In the genomic region with DNA sequence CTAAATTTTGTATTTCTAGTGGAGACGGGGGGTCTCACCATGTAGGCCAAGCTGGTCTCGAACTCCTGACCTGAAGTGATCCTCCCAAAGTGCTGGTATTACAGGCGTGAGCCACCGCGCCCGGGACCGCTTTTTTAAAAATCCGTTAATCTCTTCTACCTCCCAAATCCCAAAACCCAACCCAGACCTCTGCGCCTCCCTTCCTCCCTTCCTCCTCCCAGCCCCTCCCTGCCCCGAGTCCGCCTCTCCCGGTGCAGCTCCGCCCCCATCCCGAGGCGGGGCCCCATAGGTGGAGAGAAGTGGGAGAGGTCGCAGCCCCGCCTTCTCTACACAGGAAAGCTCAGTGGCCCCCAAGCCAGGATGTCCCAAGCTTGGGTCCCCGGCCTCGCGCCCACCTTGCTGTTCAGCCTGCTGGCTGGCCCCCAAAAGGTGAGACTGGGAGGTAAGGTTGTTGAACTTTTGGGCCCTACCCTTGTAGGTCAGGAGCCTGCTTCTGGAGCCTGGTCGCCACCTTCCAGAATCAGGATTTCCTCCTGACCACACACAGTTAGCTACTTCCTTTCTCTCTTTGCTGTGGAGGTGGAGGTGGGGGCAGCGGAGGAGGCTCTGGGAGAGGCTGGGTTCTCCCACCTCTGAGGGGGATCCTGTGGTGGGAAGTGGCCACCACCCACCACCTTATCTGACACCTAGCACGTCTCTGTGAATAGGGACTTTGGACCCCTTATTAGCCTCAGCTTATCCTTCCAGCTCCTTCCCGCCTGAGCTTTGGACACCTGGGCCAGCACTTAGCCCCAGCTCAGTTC, we compare ENCODE assay signal across 2 cellular contexts.
TF ChIP-seq lines count a peak whose summit lies in the region.

A gene (plus strand): TSS at position 325 of the 803 bp plus-strand sequence. CDS start 36 bp downstream, at position 361.

TF ChIP-seq in SK-N-SH, 30 proteins besides CTCF, POLR2A, EP300 and RAD21 (continued from another document):
- TF ChIP-seq, protein P1, sequence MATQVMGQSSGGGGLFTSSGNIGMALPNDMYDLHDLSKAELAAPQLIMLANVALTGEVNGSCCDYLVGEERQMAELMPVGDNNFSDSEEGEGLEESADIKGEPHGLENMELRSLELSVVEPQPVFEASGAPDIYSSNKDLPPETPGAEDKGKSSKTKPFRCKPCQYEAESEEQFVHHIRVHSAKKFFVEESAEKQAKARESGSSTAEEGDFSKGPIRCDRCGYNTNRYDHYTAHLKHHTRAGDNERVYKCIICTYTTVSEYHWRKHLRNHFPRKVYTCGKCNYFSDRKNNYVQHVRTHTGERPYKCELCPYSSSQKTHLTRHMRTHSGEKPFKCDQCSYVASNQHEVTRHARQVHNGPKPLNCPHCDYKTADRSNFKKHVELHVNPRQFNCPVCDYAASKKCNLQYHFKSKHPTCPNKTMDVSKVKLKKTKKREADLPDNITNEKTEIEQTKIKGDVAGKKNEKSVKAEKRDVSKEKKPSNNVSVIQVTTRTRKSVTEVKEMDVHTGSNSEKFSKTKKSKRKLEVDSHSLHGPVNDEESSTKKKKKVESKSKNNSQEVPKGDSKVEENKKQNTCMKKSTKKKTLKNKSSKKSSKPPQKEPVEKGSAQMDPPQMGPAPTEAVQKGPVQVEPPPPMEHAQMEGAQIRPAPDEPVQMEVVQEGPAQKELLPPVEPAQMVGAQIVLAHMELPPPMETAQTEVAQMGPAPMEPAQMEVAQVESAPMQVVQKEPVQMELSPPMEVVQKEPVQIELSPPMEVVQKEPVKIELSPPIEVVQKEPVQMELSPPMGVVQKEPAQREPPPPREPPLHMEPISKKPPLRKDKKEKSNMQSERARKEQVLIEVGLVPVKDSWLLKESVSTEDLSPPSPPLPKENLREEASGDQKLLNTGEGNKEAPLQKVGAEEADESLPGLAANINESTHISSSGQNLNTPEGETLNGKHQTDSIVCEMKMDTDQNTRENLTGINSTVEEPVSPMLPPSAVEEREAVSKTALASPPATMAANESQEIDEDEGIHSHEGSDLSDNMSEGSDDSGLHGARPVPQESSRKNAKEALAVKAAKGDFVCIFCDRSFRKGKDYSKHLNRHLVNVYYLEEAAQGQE (IDR thresholded peaks at IDR 0.05; ENCODE audit: low read depth, low read length), result no peak
- no peak for TF ChIP-seq JUND (IDR thresholded peaks at IDR 0.05)
- no peak for TF ChIP-seq GATA2 (CRISPR knock-in tag; IDR thresholded peaks at IDR 0.05)
- TF ChIP-seq, protein P2, sequence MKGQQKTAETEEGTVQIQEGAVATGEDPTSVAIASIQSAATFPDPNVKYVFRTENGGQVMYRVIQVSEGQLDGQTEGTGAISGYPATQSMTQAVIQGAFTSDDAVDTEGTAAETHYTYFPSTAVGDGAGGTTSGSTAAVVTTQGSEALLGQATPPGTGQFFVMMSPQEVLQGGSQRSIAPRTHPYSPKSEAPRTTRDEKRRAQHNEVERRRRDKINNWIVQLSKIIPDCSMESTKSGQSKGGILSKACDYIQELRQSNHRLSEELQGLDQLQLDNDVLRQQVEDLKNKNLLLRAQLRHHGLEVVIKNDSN (IDR thresholded peaks at IDR 0.05; ENCODE audit: borderline replicate concordance, low read depth), result no peak
- TF ChIP-seq MEF2A (IDR thresholded peaks at IDR 0.05; ENCODE audit: borderline replicate concordance, low read depth), result no peak
- TF ChIP-seq EZH2phosphoT487 (IDR thresholded peaks at IDR 0.05; ENCODE audit: borderline replicate concordance, low read depth), result no peak
- TF ChIP-seq, protein P3, sequence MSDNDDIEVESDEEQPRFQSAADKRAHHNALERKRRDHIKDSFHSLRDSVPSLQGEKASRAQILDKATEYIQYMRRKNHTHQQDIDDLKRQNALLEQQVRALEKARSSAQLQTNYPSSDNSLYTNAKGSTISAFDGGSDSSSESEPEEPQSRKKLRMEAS (IDR thresholded peaks at IDR 0.05; ENCODE audit: low read depth), result no peak
- TF ChIP-seq TCF12 (IDR thresholded peaks at IDR 0.05), result no peak
- TF ChIP-seq MXI1 (IDR thresholded peaks at IDR 0.05; ENCODE audit: low read depth, low read length), result no peak
- TF ChIP-seq TEAD4 (IDR thresholded peaks at IDR 0.05; ENCODE audit: borderline replicate concordance, insufficient read depth), result no peak
- TF ChIP-seq, protein P4, sequence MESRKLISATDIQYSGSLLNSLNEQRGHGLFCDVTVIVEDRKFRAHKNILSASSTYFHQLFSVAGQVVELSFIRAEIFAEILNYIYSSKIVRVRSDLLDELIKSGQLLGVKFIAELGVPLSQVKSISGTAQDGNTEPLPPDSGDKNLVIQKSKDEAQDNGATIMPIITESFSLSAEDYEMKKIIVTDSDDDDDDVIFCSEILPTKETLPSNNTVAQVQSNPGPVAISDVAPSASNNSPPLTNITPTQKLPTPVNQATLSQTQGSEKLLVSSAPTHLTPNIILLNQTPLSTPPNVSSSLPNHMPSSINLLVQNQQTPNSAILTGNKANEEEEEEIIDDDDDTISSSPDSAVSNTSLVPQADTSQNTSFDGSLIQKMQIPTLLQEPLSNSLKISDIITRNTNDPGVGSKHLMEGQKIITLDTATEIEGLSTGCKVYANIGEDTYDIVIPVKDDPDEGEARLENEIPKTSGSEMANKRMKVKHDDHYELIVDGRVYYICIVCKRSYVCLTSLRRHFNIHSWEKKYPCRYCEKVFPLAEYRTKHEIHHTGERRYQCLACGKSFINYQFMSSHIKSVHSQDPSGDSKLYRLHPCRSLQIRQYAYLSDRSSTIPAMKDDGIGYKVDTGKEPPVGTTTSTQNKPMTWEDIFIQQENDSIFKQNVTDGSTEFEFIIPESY (IDR thresholded peaks at IDR 0.05; ENCODE audit: borderline replicate concordance, low read depth), result no peak
- no peak for TF ChIP-seq RCOR1 (IDR thresholded peaks at IDR 0.05; ENCODE audit: low read length)
- no peak for TF ChIP-seq RFX5 (IDR thresholded peaks at IDR 0.05; ENCODE audit: low read length)
- TF ChIP-seq, protein P5, sequence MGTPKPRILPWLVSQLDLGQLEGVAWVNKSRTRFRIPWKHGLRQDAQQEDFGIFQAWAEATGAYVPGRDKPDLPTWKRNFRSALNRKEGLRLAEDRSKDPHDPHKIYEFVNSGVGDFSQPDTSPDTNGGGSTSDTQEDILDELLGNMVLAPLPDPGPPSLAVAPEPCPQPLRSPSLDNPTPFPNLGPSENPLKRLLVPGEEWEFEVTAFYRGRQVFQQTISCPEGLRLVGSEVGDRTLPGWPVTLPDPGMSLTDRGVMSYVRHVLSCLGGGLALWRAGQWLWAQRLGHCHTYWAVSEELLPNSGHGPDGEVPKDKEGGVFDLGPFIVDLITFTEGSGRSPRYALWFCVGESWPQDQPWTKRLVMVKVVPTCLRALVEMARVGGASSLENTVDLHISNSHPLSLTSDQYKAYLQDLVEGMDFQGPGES (IDR thresholded peaks at IDR 0.05; ENCODE audit: low read depth, low read length), result no peak
- TF ChIP-seq, protein P6, sequence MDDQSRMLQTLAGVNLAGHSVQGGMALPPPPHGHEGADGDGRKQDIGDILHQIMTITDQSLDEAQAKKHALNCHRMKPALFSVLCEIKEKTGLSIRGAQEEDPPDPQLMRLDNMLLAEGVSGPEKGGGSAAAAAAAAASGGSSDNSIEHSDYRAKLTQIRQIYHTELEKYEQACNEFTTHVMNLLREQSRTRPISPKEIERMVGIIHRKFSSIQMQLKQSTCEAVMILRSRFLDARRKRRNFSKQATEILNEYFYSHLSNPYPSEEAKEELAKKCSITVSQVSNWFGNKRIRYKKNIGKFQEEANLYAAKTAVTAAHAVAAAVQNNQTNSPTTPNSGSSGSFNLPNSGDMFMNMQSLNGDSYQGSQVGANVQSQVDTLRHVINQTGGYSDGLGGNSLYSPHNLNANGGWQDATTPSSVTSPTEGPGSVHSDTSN (IDR thresholded peaks at IDR 0.05), result no peak

TF ChIP-seq in SK-N-SH treated with all-trans-retinoic acid at 6 μM for 48 hours, 23 proteins besides CTCF, POLR2A, EP300 and RAD21 (continued from another document):
- TF ChIP-seq, protein P7, sequence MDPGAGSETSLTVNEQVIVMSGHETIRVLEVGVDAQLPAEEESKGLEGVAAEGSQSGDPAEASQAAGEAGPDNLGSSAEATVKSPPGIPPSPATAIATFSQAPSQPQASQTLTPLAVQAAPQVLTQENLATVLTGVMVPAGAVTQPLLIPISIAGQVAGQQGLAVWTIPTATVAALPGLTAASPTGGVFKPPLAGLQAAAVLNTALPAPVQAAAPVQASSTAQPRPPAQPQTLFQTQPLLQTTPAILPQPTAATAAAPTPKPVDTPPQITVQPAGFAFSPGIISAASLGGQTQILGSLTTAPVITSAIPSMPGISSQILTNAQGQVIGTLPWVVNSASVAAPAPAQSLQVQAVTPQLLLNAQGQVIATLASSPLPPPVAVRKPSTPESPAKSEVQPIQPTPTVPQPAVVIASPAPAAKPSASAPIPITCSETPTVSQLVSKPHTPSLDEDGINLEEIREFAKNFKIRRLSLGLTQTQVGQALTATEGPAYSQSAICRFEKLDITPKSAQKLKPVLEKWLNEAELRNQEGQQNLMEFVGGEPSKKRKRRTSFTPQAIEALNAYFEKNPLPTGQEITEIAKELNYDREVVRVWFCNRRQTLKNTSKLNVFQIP (CRISPR knock-in tag; IDR thresholded peaks at IDR 0.05; ENCODE audit: borderline replicate concordance, low read depth), result no peak
- TF ChIP-seq, protein P8, sequence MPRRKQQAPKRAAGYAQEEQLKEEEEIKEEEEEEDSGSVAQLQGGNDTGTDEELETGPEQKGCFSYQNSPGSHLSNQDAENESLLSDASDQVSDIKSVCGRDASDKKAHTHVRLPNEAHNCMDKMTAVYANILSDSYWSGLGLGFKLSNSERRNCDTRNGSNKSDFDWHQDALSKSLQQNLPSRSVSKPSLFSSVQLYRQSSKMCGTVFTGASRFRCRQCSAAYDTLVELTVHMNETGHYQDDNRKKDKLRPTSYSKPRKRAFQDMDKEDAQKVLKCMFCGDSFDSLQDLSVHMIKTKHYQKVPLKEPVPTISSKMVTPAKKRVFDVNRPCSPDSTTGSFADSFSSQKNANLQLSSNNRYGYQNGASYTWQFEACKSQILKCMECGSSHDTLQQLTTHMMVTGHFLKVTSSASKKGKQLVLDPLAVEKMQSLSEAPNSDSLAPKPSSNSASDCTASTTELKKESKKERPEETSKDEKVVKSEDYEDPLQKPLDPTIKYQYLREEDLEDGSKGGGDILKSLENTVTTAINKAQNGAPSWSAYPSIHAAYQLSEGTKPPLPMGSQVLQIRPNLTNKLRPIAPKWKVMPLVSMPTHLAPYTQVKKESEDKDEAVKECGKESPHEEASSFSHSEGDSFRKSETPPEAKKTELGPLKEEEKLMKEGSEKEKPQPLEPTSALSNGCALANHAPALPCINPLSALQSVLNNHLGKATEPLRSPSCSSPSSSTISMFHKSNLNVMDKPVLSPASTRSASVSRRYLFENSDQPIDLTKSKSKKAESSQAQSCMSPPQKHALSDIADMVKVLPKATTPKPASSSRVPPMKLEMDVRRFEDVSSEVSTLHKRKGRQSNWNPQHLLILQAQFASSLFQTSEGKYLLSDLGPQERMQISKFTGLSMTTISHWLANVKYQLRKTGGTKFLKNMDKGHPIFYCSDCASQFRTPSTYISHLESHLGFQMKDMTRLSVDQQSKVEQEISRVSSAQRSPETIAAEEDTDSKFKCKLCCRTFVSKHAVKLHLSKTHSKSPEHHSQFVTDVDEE (CRISPR knock-in tag; IDR thresholded peaks at IDR 0.05), result no peak
